In genomic region chr7:108164342-108164741, GRCh38 we compare ENCODE assay signal across 8 cellular contexts. TPM values are rescaled to one million over a fixed set of nuclear protein-coding genes. Genes with fewer than 3 reads are reported as not detected.
"Had no signal": no experiment of that assay in that cellular context is flagged by ENCODE, and none has a peak within 500 bp of the region (broad histone marks: within the 10 kb centered on the region; RNA-seq: fewer than 3 reads in every experiment).

No MANE protein-coding gene starts in this region.

- H3K4me3 ChIP-seq: K562 had no signal

- DNase-seq: IMR-90, KBM-7, KG1 had no signal

- FAIRE-seq: HTR-8/SVneo, K562 had no signal

- H3K27ac ChIP-seq: HL-60 had no signal

RNA-seq across cellular contexts. Expression of gene LAMB4, which starts 34.2 kb away (rescaled TPM):
- total RNA-seq: HT-29 had no signal
- polyA plus RNA-seq: IgD-negative memory B cell had no signal
